Comparison of ENCODE assay signal across 8 cellular contexts in genomic region chr1:246907472-246907871, GRCh38. TPM values are rescaled to one million over a fixed set of nuclear protein-coding genes. Genes with fewer than 3 reads are reported as not detected.
DNase-seq lines count a peak whose midpoint lies in the region; ATAC-seq, FAIRE-seq and TF ChIP-seq lines count a peak whose summit lies in the region.

No MANE protein-coding gene starts in this region.

- peak; percentile 62 for TF ChIP-seq CTCF in BE2C (IDR thresholded peaks at IDR 0.05; ENCODE audit: low read depth, low read length)
- peak; percentile 30 for TF ChIP-seq CTCF in bronchial epithelial cell (IDR thresholded peaks at IDR 0.05; ENCODE audit: insufficient read depth, low read length, severe bottlenecking)
- peak; percentile 36 to 50 (median 42) for TF ChIP-seq CTCF in right lobe of liver (IDR thresholded peaks at IDR 0.05)

- H3K4me1 ChIP-seq in BE2C = no peaks in the 10 kb centered on the region; the same call in 1 of the 2 replicates
- H3K4me1 ChIP-seq in right lobe of liver = no peaks in the 10 kb centered on the region

- H3K36me3 ChIP-seq in BE2C = peaks cover 61% of the 10 kb centered on the region
- H3K36me3 ChIP-seq in bronchial epithelial cell (ENCODE audit: control insufficient read depth, insufficient read depth, low read length) = peaks cover 3% of the 10 kb centered on the region
- H3K36me3 ChIP-seq in right lobe of liver = peaks cover 0 to 51% (median 16%) of the 10 kb centered on the region in 4 donors

- no peak overlapping the region for H3K4me3 ChIP-seq in BE2C (ENCODE audit: low read depth, low read length)
- no peak overlapping the region for H3K4me3 ChIP-seq in bronchial epithelial cell (ENCODE audit: low read depth, low read length)
- H3K4me3 ChIP-seq in right lobe of liver = no peak overlapping the region

- DNase-seq in BE2C (peak; percentile 45), NCI-H2171 treated with DMSO at 0.1 percent for 48 hours (lab: John Stamatoyannopoulos, UW) (peak; percentile 48), bronchial epithelial cell (ENCODE audit: low read depth) (peak; percentile 33), right lobe of liver (no peak)
- DNase-seq in activated CD4-positive, alpha-beta T cell treated with anti-CD3 and anti-CD28 coated beads for 48 hours = no peak

- intact Hi-C loops in right lobe of liver (cut with DNase I) = no loop called here

- H3K9me3 ChIP-seq in BE2C (no peaks in the 10 kb centered on the region), right lobe of liver (no peaks in the 10 kb centered on the region)

- H3K27me3 ChIP-seq in BE2C (no peaks in the 10 kb centered on the region), bronchial epithelial cell (ENCODE audit: control insufficient read depth, insufficient read depth, low read length) (no peaks in the 10 kb centered on the region), right lobe of liver (no peaks in the 10 kb centered on the region)

- FAIRE-seq in bronchial epithelial cell (lab: Jason Lieb, UNC) = no peak

- 60% methylated on average over 1 of the region's 1 CpG for WGBS in right lobe of liver (ENCODE audit: insufficient coverage, low coverage, low lambda C conversion rate, missing lambda C conversion rate)

- ATAC-seq in GM18498 (IDR thresholded peaks at IDR 0.05; ENCODE audit: unreplicated experiment) (peak; percentile 60), right lobe of liver (peak; percentile 49 to 78 (median 64)), esophagus mucosa (no peak), GM18858 (IDR thresholded peaks at IDR 0.05; ENCODE audit: unreplicated experiment) (no peak)

- H3K27ac ChIP-seq in right lobe of liver = no peak overlapping the region

- no peak for TF ChIP-seq POLR2A in right lobe of liver (IDR thresholded peaks at IDR 0.05)

RNA-seq across cellular contexts. Expression of gene AHCTF1, which starts 24.3 kb away (rescaled TPM):
- polyA plus RNA-seq in BE2C (2012; ENCODE audit: insufficient read depth, insufficient read length, low read depth) = 36.6 TPM
- total RNA-seq in bronchial epithelial cell = 28.2 and 28.3 TPM in 2 replicates
- total RNA-seq in right lobe of liver = 10 to 100 TPM; 10.3 to 23.4 (median 14.9) TPM
- 15.8 TPM for total RNA-seq in esophagus mucosa

Comparison
In these comparisons a context has a peak if more than half of its experiments do, and no peak if none do; other contexts are left out.
1. DNase-seq: peak in BE2C (single experiment), NCI-H2171 treated with DMSO at 0.1 percent for 48 hours (single experiment) and bronchial epithelial cell (single experiment); none in right lobe of liver (0 of 3) and activated CD4-positive, alpha-beta T cell treated with anti-CD3 and anti-CD28 coated beads for 48 hours (single experiment).
2. ATAC-seq: peak in GM18498 (single experiment) and right lobe of liver (4 of 4); none in esophagus mucosa (single experiment) and GM18858 (single experiment).
3. Peak in every context shown above with its lines, with median percentiles within 50 percentile points of each other: CTCF ChIP-seq.